In genomic region chr10:80211786-80212185, GRCh38 we compare ENCODE assay signal across 1 cellular context.
TF ChIP-seq lines count a peak whose summit lies in the region.

No MANE protein-coding gene starts in this region.

TF ChIP-seq in IMR-90, 13 proteins besides CTCF, POLR2A, EP300 and RAD21:
- no peak for TF ChIP-seq RCOR1 (IDR thresholded peaks at IDR 0.05; ENCODE audit: insufficient replicate concordance, low read length)
- TF ChIP-seq MAFK (IDR thresholded peaks at IDR 0.05; ENCODE audit: low read depth, low read length) = no peak
